ENCODE assay signal across 10 cellular contexts in the genomic region with DNA sequence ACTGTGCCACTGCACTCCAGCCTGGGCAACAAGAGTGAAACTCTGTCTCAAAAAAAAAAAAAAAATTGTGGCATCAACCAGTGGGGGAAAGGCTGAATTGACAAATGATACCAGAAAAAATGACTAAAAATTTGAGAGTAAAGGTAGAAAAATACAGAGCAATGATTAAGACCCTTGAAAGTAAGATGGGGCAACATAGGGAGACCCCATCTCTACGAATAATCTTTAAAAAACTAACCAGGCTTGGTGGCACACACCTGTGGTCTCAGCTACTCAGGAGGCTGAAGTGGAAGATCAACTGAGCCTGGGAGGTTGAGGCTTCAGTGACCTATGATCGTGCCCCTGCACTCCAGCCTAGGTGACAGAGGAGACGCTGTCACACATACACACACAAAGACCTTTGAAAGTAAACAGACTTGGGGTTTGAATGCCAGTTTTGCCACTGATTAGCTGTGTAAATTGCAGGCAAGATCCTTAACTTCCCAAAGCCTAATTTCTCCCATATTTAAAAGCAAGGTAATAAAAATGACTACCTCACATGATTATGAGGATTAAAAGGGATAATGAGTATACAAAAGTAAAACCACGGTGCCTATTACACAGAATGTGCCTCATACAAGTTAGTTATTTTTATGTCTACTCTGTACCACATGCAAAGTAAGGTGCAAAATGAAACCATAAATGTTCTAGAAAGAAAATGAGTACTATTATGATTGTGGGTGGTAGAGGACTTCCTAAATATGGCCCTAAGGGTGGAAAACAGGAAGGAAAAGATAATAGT. TPM values are rescaled to one million over a fixed set of nuclear protein-coding genes. Genes with fewer than 3 reads are reported as not detected.
A peak's percentile ranks its signal among the peaks of the same experiment; 100 is the strongest.
DNase-seq lines count a peak whose midpoint lies in the region; ATAC-seq, FAIRE-seq and TF ChIP-seq lines count a peak whose summit lies in the region.
"Had no signal": no experiment of that assay in that cellular context is flagged by ENCODE, and none has a peak within 500 bp of the region (broad histone marks: within the 10 kb centered on the region; RNA-seq: fewer than 3 reads in every experiment).

No MANE protein-coding gene starts in this region.

- intact Hi-C loops in HepG2 (cut with micrococcal nuclease; ENCODE audit: unreplicated experiment), result loop anchor here (10.0 kb wide), 1 partner anchor 103 kb away; no protein-coding TSS in a partner anchor

- H3K79me2 ChIP-seq in HepG2 (ENCODE audit: insufficient read depth, low read length), result no peaks in the 10 kb centered on the region

- no peak overlapping the region for H2AFZ ChIP-seq in HepG2 (ENCODE audit: low read length)

- POLR2A ChIA-PET in HepG2 (lab: Yijun Ruan, JAX), result no interaction called here

- H4K20me1 ChIP-seq in HepG2 (ENCODE audit: insufficient read depth, low read length), result no peaks in the 10 kb centered on the region

- H3K4me3 ChIP-seq in HepG2 (replicated peaks in 1 of 3; ENCODE audit: insufficient read depth in 1 of 3, low read depth in 2 of 3, low read length in 3 of 3), result peak overlapping the region in 2 of 3 experiments; percentile 1 to 23; a peak in 2 of 6 replicates

- TF ChIP-seq EP300 in HepG2 (IDR thresholded peaks at IDR 0.05; ENCODE audit: low read depth in 2 of 2, low read length in 2 of 2), result no peak
- no peak for TF ChIP-seq EP300 in HepG2 (CRISPR knock-in tag; IDR thresholded peaks at IDR 0.05; ENCODE audit: borderline replicate concordance)

- no peaks in the 10 kb centered on the region; a peak in 1 of 5 replicates for H3K27me3 ChIP-seq in HepG2 (ENCODE audit: control insufficient read depth in 1 of 2, insufficient read depth in 2 of 2, low read length in 2 of 2)

- no peak for TF ChIP-seq RAD21 in HepG2 (CRISPR knock-in tag; IDR thresholded peaks at IDR 0.05)

- CTCF ChIA-PET in HepG2 (lab: Yijun Ruan, JAX; ENCODE audit: low intra/inter-chr PET ratio, low total read pairs), result no interaction called here

- no peak overlapping the region for H3K9ac ChIP-seq in HepG2 (ENCODE audit: insufficient read depth, low read depth, low read length)

- in situ Hi-C loops in HepG2 (cut with HindIII; ENCODE audit: extremely low pct_ligation_motif_present, low pct_unique_long_range_greater_than_20kb), result no loop called here

- TF ChIP-seq POLR2A in HepG2 (IDR thresholded peaks at IDR 0.05; ENCODE audit: insufficient read depth in 1 of 2, low read depth in 2 of 2, low read length in 2 of 2), result no peak

- FAIRE-seq in GM18507 (lab: Jason Lieb, UNC) (peak; percentile 87), HepG2 (lab: Jason Lieb, UNC) (peak; percentile 30)

- H3K27ac ChIP-seq in HepG2 (ENCODE audit: extremely low read length, insufficient read depth, low read length), result no peak overlapping the region

- no TSS peak for BruUV-seq in HepG2 (replicated peaks; lab: Mats Ljungman, UMichigan)

- H3K4me1 ChIP-seq in HepG2 (ENCODE audit: insufficient read depth, low read length), result peaks cover 12% of the 10 kb centered on the region

- no peaks in the 10 kb centered on the region for H3K9me3 ChIP-seq in HepG2 (ENCODE audit: low read length)

- H3K4me2 ChIP-seq in HepG2 (ENCODE audit: low read depth, low read length), result peak overlapping the region; percentile 51

- no peaks in the 10 kb centered on the region for H3K36me3 ChIP-seq in HepG2 (replicated peaks in 1 of 2; ENCODE audit: control insufficient read depth in 1 of 2, insufficient read depth in 2 of 2, low read length in 2 of 2)

- 15% methylated on average over 4 of the region's 4 CpGs for WGBS in HepG2 (ENCODE audit: low lambda C conversion rate)

- ATAC-seq in GM21390 (IDR thresholded peaks at IDR 0.05; ENCODE audit: unreplicated experiment), result peak; percentile 78
- ATAC-seq in HG03135 (IDR thresholded peaks at IDR 0.05; ENCODE audit: unreplicated experiment), result peak; percentile 94
- peak; percentile 60 for ATAC-seq in HepG2
- ATAC-seq: sciatic nerve had no signal

- DNase-seq in GM18507 (ENCODE audit: extremely low spot score, insufficient read length, low read depth), result peak; percentile 26
- DNase-seq in HepG2 (ENCODE audit: low spot score), result no peak
- no peak for DNase-seq in NCI-H2107 treated with DMSO at 0.1 percent for 48 hours (lab: John Stamatoyannopoulos, UW; ENCODE audit: unreplicated experiment)
- DNase-seq in COR-L47 (lab: John Stamatoyannopoulos, UW), result no peak
- no peak for DNase-seq in NCI-H524 (lab: John Stamatoyannopoulos, UW)
- DNase-seq in effector CD4-positive, alpha-beta T cell, result no peak
- DNase-seq: NCI-H1930 had no signal

- TF ChIP-seq CTCF in HepG2 (CRISPR knock-in tag; IDR thresholded peaks at IDR 0.05), result no peak

TF ChIP-seq in HepG2, 621 proteins besides CTCF, POLR2A, EP300 and RAD21 (continues in another document):
- TF ChIP-seq, protein P1, sequence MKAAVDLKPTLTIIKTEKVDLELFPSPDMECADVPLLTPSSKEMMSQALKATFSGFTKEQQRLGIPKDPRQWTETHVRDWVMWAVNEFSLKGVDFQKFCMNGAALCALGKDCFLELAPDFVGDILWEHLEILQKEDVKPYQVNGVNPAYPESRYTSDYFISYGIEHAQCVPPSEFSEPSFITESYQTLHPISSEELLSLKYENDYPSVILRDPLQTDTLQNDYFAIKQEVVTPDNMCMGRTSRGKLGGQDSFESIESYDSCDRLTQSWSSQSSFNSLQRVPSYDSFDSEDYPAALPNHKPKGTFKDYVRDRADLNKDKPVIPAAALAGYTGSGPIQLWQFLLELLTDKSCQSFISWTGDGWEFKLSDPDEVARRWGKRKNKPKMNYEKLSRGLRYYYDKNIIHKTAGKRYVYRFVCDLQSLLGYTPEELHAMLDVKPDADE (CRISPR knock-in tag; IDR thresholded peaks at IDR 0.05), result no peak
- TF ChIP-seq ZNF572 (CRISPR knock-in tag; IDR thresholded peaks at IDR 0.05) (no peak), PHF5A (CRISPR knock-in tag; IDR thresholded peaks at IDR 0.05; ENCODE audit: low read depth, unreplicated experiment) (no peak), KDM5B (CRISPR knock-in tag; IDR thresholded peaks at IDR 0.05; ENCODE audit: borderline replicate concordance) (no peak), ZFP1 (CRISPR knock-in tag; IDR thresholded peaks at IDR 0.05) (no peak)
- TF ChIP-seq, protein P2, sequence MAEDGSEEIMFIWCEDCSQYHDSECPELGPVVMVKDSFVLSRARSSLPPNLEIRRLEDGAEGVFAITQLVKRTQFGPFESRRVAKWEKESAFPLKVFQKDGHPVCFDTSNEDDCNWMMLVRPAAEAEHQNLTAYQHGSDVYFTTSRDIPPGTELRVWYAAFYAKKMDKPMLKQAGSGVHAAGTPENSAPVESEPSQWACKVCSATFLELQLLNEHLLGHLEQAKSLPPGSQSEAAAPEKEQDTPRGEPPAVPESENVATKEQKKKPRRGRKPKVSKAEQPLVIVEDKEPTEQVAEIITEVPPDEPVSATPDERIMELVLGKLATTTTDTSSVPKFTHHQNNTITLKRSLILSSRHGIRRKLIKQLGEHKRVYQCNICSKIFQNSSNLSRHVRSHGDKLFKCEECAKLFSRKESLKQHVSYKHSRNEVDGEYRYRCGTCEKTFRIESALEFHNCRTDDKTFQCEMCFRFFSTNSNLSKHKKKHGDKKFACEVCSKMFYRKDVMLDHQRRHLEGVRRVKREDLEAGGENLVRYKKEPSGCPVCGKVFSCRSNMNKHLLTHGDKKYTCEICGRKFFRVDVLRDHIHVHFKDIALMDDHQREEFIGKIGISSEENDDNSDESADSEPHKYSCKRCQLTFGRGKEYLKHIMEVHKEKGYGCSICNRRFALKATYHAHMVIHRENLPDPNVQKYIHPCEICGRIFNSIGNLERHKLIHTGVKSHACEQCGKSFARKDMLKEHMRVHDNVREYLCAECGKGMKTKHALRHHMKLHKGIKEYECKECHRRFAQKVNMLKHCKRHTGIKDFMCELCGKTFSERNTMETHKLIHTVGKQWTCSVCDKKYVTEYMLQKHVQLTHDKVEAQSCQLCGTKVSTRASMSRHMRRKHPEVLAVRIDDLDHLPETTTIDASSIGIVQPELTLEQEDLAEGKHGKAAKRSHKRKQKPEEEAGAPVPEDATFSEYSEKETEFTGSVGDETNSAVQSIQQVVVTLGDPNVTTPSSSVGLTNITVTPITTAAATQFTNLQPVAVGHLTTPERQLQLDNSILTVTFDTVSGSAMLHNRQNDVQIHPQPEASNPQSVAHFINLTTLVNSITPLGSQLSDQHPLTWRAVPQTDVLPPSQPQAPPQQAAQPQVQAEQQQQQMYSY (CRISPR knock-in tag; IDR thresholded peaks at IDR 0.05), result no peak

RNA-seq across cellular contexts. Expression of a gene that starts 21.7 kb away (rescaled TPM):
- total RNA-seq in HepG2 (2016; rRNA removed; fragmentation: Illumina TruSeq; extraction: Trizol), result 64.9 and 93.8 TPM in 2 replicates
- 25.0 and 28.0 TPM in 2 replicates for total RNA-seq in HepG2 (2016; cell fraction: cytosol; rRNA removed; fragmentation: Illumina TruSeq; extraction: Trizol; ENCODE audit: low read depth)
- total RNA-seq in HepG2 (2016; cell fraction: insoluble cytoplasmic fraction; rRNA removed; fragmentation: Illumina TruSeq; extraction: Trizol), result 64.0 and 82.0 TPM in 2 replicates
- total RNA-seq in HepG2 (2016; cell fraction: membrane; rRNA removed; fragmentation: Illumina TruSeq; extraction: Trizol), result 28.1 and 42.3 TPM in 2 replicates
- total RNA-seq in HepG2 (2016; cell fraction: nucleus; rRNA removed; fragmentation: Illumina TruSeq; extraction: Trizol), result 32.7 and 40.0 TPM in 2 replicates
- polyA plus RNA-seq in HepG2 (2011; rRNA removed), result 35.9 and 46.0 TPM in 2 replicates
- 20.0 and 28.0 TPM in 2 replicates for polyA plus RNA-seq in HepG2 (2011; cell fraction: cytosol; rRNA removed)
- polyA plus RNA-seq in HepG2 (2011; cell fraction: nucleus; rRNA removed), result 20.1 and 28.1 TPM in 2 replicates
- 59.7 and 61.2 TPM in 2 replicates for polyA plus RNA-seq in HepG2 (2012)
- 15.1 and 21.5 TPM in 2 replicates for polyA plus RNA-seq in HepG2 (2016; cell fraction: cytosol; fragmentation: Illumina TruSeq; extraction: Trizol; ENCODE audit: low read depth)
- polyA plus RNA-seq in HepG2 (2016; cell fraction: insoluble cytoplasmic fraction; fragmentation: Illumina TruSeq; extraction: Trizol; ENCODE audit: low read depth), result 80.8 and 92.4 TPM in 2 replicates
- 21.9 and 31.1 TPM in 2 replicates for polyA plus RNA-seq in HepG2 (2016; cell fraction: membrane; fragmentation: Illumina TruSeq; extraction: Trizol; ENCODE audit: low read depth)
- 58.0 and 61.2 TPM in 2 replicates for polyA plus RNA-seq in HepG2 (2016; cell fraction: nucleus; fragmentation: Illumina TruSeq; extraction: Trizol; ENCODE audit: insufficient read depth, low read depth)
- polyA minus RNA-seq in HepG2 (2011; rRNA and poly(A)+ RNA removed; ENCODE audit: low replicate concordance), result 45.1 and 73.6 TPM in 2 replicates
- 28.9 and 44.8 TPM in 2 replicates for polyA minus RNA-seq in HepG2 (2011; cell fraction: cytosol; rRNA and poly(A)+ RNA removed)
- 38.7 and 39.8 TPM in 2 replicates for polyA minus RNA-seq in HepG2 (2011; cell fraction: nucleus; rRNA and poly(A)+ RNA removed)
